Comparison of ENCODE assay signal across 8 cellular contexts in the genomic region with DNA sequence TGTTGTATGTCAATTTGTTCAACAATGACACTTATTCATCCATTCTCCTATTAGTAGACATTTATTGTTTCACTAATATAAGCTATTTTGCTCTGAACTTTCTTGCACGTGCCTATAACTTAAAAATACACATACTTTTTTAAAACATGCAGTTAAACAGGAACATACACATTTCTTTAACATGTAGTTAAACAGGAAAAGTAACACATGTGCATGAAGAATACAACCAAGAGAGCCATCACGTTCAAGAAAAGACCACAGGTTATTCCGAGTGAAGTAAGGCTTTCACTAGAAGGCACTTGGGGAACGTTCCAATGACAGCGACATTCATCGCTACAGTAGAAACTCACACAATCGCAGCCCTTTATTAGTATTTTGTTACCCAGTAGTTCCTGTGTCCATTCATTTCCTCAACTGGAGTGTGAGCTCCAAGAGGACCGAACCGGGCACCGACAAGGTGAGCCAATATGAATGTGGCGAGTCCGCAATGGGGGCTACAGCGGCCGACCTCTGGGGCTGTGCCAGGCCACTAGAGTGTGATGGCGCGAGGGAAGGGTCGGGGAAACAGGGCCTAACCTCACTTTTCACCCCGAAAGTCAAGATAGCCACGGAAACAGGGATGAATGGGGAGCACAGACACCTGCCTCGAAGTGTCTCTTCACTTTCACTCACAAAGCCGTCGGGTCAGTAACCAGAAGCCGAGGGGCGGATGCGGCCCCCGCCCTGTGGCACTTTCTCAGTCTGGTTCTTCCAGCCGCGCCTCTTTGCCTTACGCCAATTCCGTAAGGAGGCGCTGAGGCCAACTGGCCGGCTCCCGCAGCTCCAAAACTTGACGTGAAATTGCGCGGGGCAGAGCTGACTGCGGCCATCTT. TPM values are rescaled to one million over a fixed set of nuclear protein-coding genes. Genes with fewer than 3 reads are reported as not detected.
DNase-seq lines count a peak whose midpoint lies in the region; ATAC-seq and TF ChIP-seq lines count a peak whose summit lies in the region.

No MANE protein-coding gene starts in this region.

- H3K27me3 Mint-ChIP-seq in activated CD4-positive, alpha-beta T cell treated with anti-CD3 and anti-CD28 coated beads for 36 hours = no peaks in the 10 kb centered on the region

- no peaks in the 10 kb centered on the region for H3K27me3 ChIP-seq in liver (ENCODE audit: control insufficient read depth in 4 of 4, insufficient read depth in 4 of 4, low read length in 3 of 4)

- no peak for TF ChIP-seq CTCF in liver (IDR thresholded peaks at IDR 0.05; ENCODE audit: low read depth, low read length, missing input control)

- peak overlapping the region; percentile 99 for H3K27ac Mint-ChIP-seq in activated CD4-positive, alpha-beta T cell treated with anti-CD3 and anti-CD28 coated beads for 36 hours

- 2% methylated on average over 37 of the region's 37 CpGs for WGBS in liver

- CTCF ChIA-PET in activated CD4-positive, alpha-beta T cell treated with anti-CD3 and anti-CD28 coated beads for 36 hours (lab: Charles Lee) = interaction anchor here (0.6 to 4.2 kb wide), 15 partner anchors 13 to 486 kb away, joined by 3 to 18 read pairs (median 4); no protein-coding TSS in a partner anchor

- DNase-seq in C1 segment of cervical spinal cord (lab: John Stamatoyannopoulos, UW) (peak in 8 of 14 donors; percentile 77 to 96 (median 94)), NCI-H510A treated with DMSO at 0.1 percent for 48 hours (lab: John Stamatoyannopoulos, UW) (peak; percentile 70), dedifferentiated amniotic fluid mesenchymal stem cell (ENCODE audit: extremely low spot score) (peak; percentile 76)
- DNase-seq in activated CD4-positive, alpha-beta T cell treated with anti-CD3 and anti-CD28 coated beads for 36 hours = peak; percentile 90
- DNase-seq in stimulated activated CD4-positive, alpha-beta T cell treated with anti-CD3 and anti-CD28 coated beads, Interleukin-4, amount 100 ng/mL, for 24 hours = peak; percentile 85

- H3K27ac ChIP-seq in liver (ENCODE audit: low read depth in 1 of 2, low read length in 2 of 2) = peak overlapping the region; percentile 94

- intact Hi-C loops in activated CD4-positive, alpha-beta T cell treated with anti-CD3 and anti-CD28 coated beads for 36 hours (cut with DNase I, micrococcal nuclease) = loop anchor here (1.0 to 10.0 kb wide), 10 partner anchors 42 to 763 kb away; a partner anchor contains a TSS

- peaks cover 1 to 21% (median 9%) of the 10 kb centered on the region in 4 donors for H3K4me1 ChIP-seq in liver (ENCODE audit: control insufficient read depth in 4 of 4, insufficient read depth in 4 of 4, low read length in 3 of 4)

- TF ChIP-seq RAD21 in liver (IDR thresholded peaks at IDR 0.05) = no peak

- H3K9me3 ChIP-seq in liver (ENCODE audit: control insufficient read depth in 4 of 4, low read length in 3 of 4) = no peaks in the 10 kb centered on the region

- POLR2A ChIA-PET in activated CD4-positive, alpha-beta T cell treated with anti-CD3 and anti-CD28 coated beads for 36 hours (lab: Charles Lee) = interaction anchor here (0.6 to 3.6 kb wide), 11 partner anchors 20 to 109 kb away, joined by 3 to 45 read pairs (median 5); a partner anchor contains a TSS

- H3K9me3 Mint-ChIP-seq in activated CD4-positive, alpha-beta T cell treated with anti-CD3 and anti-CD28 coated beads for 36 hours (ENCODE audit: low read depth) = no peaks in the 10 kb centered on the region

- peak overlapping the region; percentile 61 to 92 for H3K9ac ChIP-seq in liver (ENCODE audit: low read depth in 1 of 2, low read length in 2 of 2)

- H3K4me1 Mint-ChIP-seq in activated CD4-positive, alpha-beta T cell treated with anti-CD3 and anti-CD28 coated beads for 36 hours = peaks cover 31% of the 10 kb centered on the region

- H3K36me3 Mint-ChIP-seq in activated CD4-positive, alpha-beta T cell treated with anti-CD3 and anti-CD28 coated beads for 36 hours (ENCODE audit: low read depth) = peaks cover 12% of the 10 kb centered on the region

- peak overlapping the region; percentile 97 for H3K4me3 Mint-ChIP-seq in activated CD4-positive, alpha-beta T cell treated with anti-CD3 and anti-CD28 coated beads for 36 hours

- ATAC-seq in GM19328 (IDR thresholded peaks at IDR 0.05; ENCODE audit: unreplicated experiment) (peak; percentile 42), HG03457 (IDR thresholded peaks at IDR 0.05; ENCODE audit: unreplicated experiment) (peak; percentile 45)
- ATAC-seq in activated CD4-positive, alpha-beta T cell treated with anti-CD3 and anti-CD28 coated beads for 36 hours = peak; percentile 55

- no peaks in the 10 kb centered on the region for H3K36me3 ChIP-seq in liver (ENCODE audit: control insufficient read depth in 4 of 4, insufficient read depth in 3 of 4, low read depth in 1 of 4, low read length in 3 of 4)

- H3K4me3 ChIP-seq in liver (ENCODE audit: low read depth in 1 of 3, low read length in 3 of 3) = peak overlapping the region; percentile 77 to 93 (median 88)

TF ChIP-seq in liver, 16 proteins besides CTCF, POLR2A, EP300 and RAD21:
- TF ChIP-seq TAF1 (conservative IDR thresholded peaks at IDR 0.05) (no peak), NR2F2 (IDR thresholded peaks at IDR 0.05) (peak; percentile 21)

RNA-seq across cellular contexts. Expression of a gene that starts 0.8 kb away (rescaled TPM):
- total RNA-seq in activated CD4-positive, alpha-beta T cell treated with anti-CD3 and anti-CD28 coated beads for 36 hours = 100 to 1,000 TPM; 220 to 229 TPM
- total RNA-seq in liver = 10 to 100 TPM; 51.0 to 60.6 TPM
- 10 to 100 TPM; 48.3 to 86.1 TPM for polyA plus RNA-seq in liver

Comparison
In these comparisons a context has a peak if more than half of its experiments do, and no peak if none do; other contexts are left out.
1. Peak in every context shown above with its lines: DNase-seq, ATAC-seq, H3K4me3 ChIP-seq and H3K27ac ChIP-seq.